ENCODE assay signal across 1 cellular context in the genomic region with DNA sequence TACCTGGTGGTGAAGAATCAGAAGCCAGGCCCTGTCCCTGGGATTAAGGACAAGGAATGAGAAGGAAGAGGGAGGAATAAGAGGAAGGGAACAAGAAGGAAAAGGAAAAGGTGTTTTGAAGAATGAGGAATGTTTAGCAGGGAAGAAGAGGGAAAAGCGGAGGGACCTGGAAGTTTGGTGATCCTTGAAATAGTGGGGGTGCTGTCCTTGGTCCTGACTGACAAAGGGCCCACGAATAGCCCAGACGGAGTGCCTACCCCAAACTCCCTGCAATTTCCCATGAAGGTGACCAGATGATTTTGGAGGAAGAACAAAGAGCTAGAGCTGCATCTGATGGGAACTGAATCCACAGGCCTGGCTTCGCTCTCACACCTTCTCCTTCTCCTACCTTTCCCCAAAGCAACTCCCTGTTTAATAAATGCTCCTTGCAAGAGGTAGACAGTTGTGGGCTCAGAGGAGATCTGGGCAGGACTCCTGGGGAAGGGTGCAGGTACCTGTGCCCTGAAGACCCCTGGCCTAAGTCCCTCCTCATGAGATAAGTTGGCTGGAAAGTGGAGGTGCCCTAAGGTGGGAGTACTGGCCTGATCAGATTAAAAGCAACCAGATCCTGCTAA.
TF ChIP-seq lines count a peak whose summit lies in the region.

No MANE protein-coding gene starts in this region.

TF ChIP-seq in HepG2, 621 proteins besides CTCF, POLR2A, EP300 and RAD21:
- TF ChIP-seq, protein P1, sequence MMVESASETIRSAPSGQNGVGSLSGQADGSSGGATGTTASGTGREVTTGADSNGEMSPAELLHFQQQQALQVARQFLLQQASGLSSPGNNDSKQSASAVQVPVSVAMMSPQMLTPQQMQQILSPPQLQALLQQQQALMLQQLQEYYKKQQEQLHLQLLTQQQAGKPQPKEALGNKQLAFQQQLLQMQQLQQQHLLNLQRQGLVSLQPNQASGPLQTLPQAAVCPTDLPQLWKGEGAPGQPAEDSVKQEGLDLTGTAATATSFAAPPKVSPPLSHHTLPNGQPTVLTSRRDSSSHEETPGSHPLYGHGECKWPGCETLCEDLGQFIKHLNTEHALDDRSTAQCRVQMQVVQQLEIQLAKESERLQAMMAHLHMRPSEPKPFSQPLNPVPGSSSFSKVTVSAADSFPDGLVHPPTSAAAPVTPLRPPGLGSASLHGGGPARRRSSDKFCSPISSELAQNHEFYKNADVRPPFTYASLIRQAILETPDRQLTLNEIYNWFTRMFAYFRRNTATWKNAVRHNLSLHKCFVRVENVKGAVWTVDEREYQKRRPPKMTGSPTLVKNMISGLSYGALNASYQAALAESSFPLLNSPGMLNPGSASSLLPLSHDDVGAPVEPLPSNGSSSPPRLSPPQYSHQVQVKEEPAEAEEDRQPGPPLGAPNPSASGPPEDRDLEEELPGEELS (CRISPR knock-in tag; IDR thresholded peaks at IDR 0.05): no peak
- TF ChIP-seq MIER2 (CRISPR knock-in tag; IDR thresholded peaks at IDR 0.05) (peak; percentile 93), THAP11 (CRISPR knock-in tag; IDR thresholded peaks at IDR 0.05) (0 out of 2 replicates have a peak, but pooled peaks have one; percentile 15), ZNF331 (CRISPR knock-in tag; IDR thresholded peaks at IDR 0.05) (0 out of 2 replicates have a peak, but pooled peaks have one; percentile 37), NFATC3 (CRISPR knock-in tag; IDR thresholded peaks at IDR 0.05) (no peak)
- TF ChIP-seq, protein P2, sequence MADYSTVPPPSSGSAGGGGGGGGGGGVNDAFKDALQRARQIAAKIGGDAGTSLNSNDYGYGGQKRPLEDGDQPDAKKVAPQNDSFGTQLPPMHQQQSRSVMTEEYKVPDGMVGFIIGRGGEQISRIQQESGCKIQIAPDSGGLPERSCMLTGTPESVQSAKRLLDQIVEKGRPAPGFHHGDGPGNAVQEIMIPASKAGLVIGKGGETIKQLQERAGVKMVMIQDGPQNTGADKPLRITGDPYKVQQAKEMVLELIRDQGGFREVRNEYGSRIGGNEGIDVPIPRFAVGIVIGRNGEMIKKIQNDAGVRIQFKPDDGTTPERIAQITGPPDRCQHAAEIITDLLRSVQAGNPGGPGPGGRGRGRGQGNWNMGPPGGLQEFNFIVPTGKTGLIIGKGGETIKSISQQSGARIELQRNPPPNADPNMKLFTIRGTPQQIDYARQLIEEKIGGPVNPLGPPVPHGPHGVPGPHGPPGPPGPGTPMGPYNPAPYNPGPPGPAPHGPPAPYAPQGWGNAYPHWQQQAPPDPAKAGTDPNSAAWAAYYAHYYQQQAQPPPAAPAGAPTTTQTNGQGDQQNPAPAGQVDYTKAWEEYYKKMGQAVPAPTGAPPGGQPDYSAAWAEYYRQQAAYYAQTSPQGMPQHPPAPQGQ (CRISPR knock-in tag; IDR thresholded peaks at IDR 0.05; ENCODE audit: borderline replicate concordance): no peak
- TF ChIP-seq, protein P3, sequence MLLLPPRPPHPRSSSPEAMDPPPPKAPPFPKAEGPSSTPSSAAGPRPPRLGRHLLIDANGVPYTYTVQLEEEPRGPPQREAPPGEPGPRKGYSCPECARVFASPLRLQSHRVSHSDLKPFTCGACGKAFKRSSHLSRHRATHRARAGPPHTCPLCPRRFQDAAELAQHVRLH (CRISPR knock-in tag; IDR thresholded peaks at IDR 0.05; ENCODE audit: borderline replicate concordance, low read depth): 0 out of 2 replicates have a peak, but pooled peaks have one; percentile 25
- TF ChIP-seq, protein P4, sequence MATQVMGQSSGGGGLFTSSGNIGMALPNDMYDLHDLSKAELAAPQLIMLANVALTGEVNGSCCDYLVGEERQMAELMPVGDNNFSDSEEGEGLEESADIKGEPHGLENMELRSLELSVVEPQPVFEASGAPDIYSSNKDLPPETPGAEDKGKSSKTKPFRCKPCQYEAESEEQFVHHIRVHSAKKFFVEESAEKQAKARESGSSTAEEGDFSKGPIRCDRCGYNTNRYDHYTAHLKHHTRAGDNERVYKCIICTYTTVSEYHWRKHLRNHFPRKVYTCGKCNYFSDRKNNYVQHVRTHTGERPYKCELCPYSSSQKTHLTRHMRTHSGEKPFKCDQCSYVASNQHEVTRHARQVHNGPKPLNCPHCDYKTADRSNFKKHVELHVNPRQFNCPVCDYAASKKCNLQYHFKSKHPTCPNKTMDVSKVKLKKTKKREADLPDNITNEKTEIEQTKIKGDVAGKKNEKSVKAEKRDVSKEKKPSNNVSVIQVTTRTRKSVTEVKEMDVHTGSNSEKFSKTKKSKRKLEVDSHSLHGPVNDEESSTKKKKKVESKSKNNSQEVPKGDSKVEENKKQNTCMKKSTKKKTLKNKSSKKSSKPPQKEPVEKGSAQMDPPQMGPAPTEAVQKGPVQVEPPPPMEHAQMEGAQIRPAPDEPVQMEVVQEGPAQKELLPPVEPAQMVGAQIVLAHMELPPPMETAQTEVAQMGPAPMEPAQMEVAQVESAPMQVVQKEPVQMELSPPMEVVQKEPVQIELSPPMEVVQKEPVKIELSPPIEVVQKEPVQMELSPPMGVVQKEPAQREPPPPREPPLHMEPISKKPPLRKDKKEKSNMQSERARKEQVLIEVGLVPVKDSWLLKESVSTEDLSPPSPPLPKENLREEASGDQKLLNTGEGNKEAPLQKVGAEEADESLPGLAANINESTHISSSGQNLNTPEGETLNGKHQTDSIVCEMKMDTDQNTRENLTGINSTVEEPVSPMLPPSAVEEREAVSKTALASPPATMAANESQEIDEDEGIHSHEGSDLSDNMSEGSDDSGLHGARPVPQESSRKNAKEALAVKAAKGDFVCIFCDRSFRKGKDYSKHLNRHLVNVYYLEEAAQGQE (IDR thresholded peaks at IDR 0.05; ENCODE audit: borderline replicate concordance in 1 of 2, low read depth in 1 of 2, low read length in 2 of 2): peak; percentile 77 to 95
